ENCODE assay signal across 10 cellular contexts in the genomic region with DNA sequence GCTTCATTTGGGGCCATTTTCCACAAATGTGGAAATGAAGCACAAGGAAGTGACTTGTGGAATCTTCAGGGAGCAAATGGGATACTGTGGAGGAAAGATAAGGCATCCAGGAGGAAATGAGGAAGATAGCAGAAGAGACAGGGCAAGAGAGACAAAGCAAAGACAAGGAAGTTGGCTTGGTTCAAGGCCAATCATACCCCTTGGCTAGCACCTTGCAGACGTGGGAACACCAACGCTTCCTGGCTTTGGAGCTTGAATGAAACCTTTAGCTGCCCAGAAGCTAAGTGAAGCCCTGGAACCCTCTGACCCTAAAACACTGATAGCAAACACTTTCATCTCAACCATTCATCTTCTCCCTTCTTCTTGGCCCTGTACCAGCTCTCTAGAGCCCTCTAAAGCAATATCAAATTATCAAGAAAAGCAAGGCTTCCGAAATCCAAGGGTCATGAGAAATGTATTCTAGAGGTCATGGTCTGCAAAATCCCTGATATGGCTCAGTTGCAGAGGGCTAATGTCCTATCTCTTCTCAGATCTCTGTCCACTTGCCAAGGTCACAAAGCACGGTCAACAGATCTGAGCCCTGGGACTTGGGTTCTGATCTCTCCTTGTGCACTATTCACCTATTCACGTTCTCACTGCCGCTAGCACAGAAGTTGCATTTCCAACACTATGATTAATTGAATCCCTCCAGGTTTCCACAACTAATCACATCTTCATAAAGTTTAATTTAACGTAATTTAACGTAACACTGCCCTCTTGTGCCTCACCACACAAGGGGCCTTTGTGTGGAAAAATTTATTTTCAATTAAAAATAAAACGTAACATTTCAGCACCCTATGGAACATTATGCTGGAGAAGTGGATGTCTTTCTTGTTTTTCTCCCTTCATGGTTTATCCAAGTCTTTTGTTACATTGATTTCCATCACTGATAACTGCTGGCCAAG.
DNase-seq lines count a peak whose midpoint lies in the region; ATAC-seq and TF ChIP-seq lines count a peak whose summit lies in the region.
"Had no signal": no experiment of that assay in that cellular context is flagged by ENCODE, and none has a peak within 500 bp of the region (broad histone marks: within the 10 kb centered on the region; RNA-seq: fewer than 3 reads in every experiment).

No MANE protein-coding gene starts in this region.

- H2AFZ ChIP-seq in fibroblast of lung (ENCODE audit: low read length), result no peak overlapping the region

- H3K79me2 ChIP-seq in fibroblast of lung (ENCODE audit: control insufficient read depth, insufficient read depth, low read length), result no peaks in the 10 kb centered on the region

- H3K36me3 ChIP-seq in fibroblast of lung (ENCODE audit: control insufficient read depth, insufficient read depth, low read length) (no peaks in the 10 kb centered on the region), ovary (no peaks in the 10 kb centered on the region)
- H3K36me3 ChIP-seq: Peyer's patch had no signal

- TF ChIP-seq EP300 in ovary (IDR thresholded peaks at IDR 0.05), result no peak

- H3K27ac ChIP-seq in fibroblast of lung (ENCODE audit: insufficient read depth, low read length), result no peak overlapping the region
- H3K27ac ChIP-seq in ovary, result no peak overlapping the region
- H3K27ac ChIP-seq in substantia nigra (ENCODE audit: low read depth, low read length, poor library complexity, severe bottlenecking), result no peak overlapping the region
- H3K27ac ChIP-seq: Peyer's patch had no signal

- H3K9me3 ChIP-seq in fibroblast of lung (ENCODE audit: control insufficient read depth, insufficient read depth, low read depth, low read length) (no peaks in the 10 kb centered on the region), ovary (no peaks in the 10 kb centered on the region)
- H3K9me3 ChIP-seq: Peyer's patch had no signal

- H3K4me1 ChIP-seq in fibroblast of lung (ENCODE audit: control insufficient read depth, extremely low read depth, insufficient read depth, low read length) (no peaks in the 10 kb centered on the region), ovary (ENCODE audit: insufficient read depth) (peaks cover 2% of the 10 kb centered on the region)
- H3K4me1 ChIP-seq: Peyer's patch had no signal

- peak; percentile 47 to 60 for TF ChIP-seq CTCF in fibroblast of lung (conservative IDR thresholded peaks at IDR 0.05 in 1 of 2, IDR thresholded peaks at IDR 0.05 in 1 of 2; ENCODE audit: low read depth in 1 of 2, low read length in 2 of 2)
- peak in 2 of 3 donors; percentile 45 to 63 for TF ChIP-seq CTCF in ovary (IDR thresholded peaks at IDR 0.05)

- in situ Hi-C loops in SK-MEL-5 (cut with HindIII; ENCODE audit: low pct_unique_long_range_greater_than_20kb, low sequenced_read_pairs), result no loop called here

- H4K20me1 ChIP-seq in fibroblast of lung (ENCODE audit: control insufficient read depth, extremely low read depth, insufficient read depth, low read length), result no peaks in the 10 kb centered on the region

- 21 to 29% (median 25%) methylated on average over 9 of the region's 9 CpGs for WGBS in ovary, 3 donors

- no peak overlapping the region for H3K4me3 ChIP-seq in fibroblast of lung (replicated peaks in 1 of 4; ENCODE audit: control extremely low read depth in 1 of 4, insufficient read depth in 1 of 4, low read depth in 3 of 4, low read length in 4 of 4)
- no peak overlapping the region for H3K4me3 ChIP-seq in ovary
- H3K4me3 ChIP-seq: Peyer's patch had no signal

- no peak for ATAC-seq in GM21717 (IDR thresholded peaks at IDR 0.05; ENCODE audit: unreplicated experiment)
- ATAC-seq in GM21390 (IDR thresholded peaks at IDR 0.05; ENCODE audit: unreplicated experiment), result no peak
- no peak for ATAC-seq in GM21526 (IDR thresholded peaks at IDR 0.05; ENCODE audit: low FRiP score, unreplicated experiment)

- no peak for TF ChIP-seq POLR2A in ovary (IDR thresholded peaks at IDR 0.05)

- no peak overlapping the region for H3K9ac ChIP-seq in fibroblast of lung (ENCODE audit: insufficient read depth, low read length)

- no peaks in the 10 kb centered on the region for H3K27me3 ChIP-seq in fibroblast of lung (ENCODE audit: control insufficient read depth, insufficient read depth, low read length)
- no peaks in the 10 kb centered on the region for H3K27me3 ChIP-seq in ovary
- H3K27me3 ChIP-seq: Peyer's patch had no signal

- DNase-seq in COR-L47 (lab: John Stamatoyannopoulos, UW) (peak; percentile 2), SK-MEL-5 (ENCODE audit: low read depth, low spot score) (peak; percentile 4), fibroblast of lung (ENCODE audit: low read depth in 2 of 2) (peak; percentile 21 to 58), ovary (peak in 2 of 5 donors; percentile 17 to 23), substantia nigra (lab: John Stamatoyannopoulos, UW) (no peak)
- DNase-seq: activated CD4-positive, alpha-beta memory T cell treated with anti-CD3 and anti-CD28 coated beads for 36 hours; Peyer's patch had no signal

- intact Hi-C loops in ovary (cut with DNase I), result loop anchor here (5.0 to 10.0 kb wide), 2 partner anchors 711 to 713 kb away; no protein-coding TSS in a partner anchor

- no peak overlapping the region for H3K4me2 ChIP-seq in fibroblast of lung (ENCODE audit: extremely low read depth, insufficient read depth, low read length)

Comparison
In these comparisons a context has a peak if more than half of its experiments do, and no peak if none do; other contexts are left out.
1. DNase-seq: peak in COR-L47 (single experiment), SK-MEL-5 (single experiment) and fibroblast of lung (2 of 2); none in substantia nigra (0 of 49).